In genomic region chr4:40388248-40388647, GRCh38 we compare ENCODE assay signal across 23 cellular contexts. TPM values are rescaled to one million over a fixed set of nuclear protein-coding genes. Genes with fewer than 3 reads are reported as not detected.
DNase-seq lines count a peak whose midpoint lies in the region; ATAC-seq and TF ChIP-seq lines count a peak whose summit lies in the region.
"Had no signal": no experiment of that assay in that cellular context is flagged by ENCODE, and none has a peak within 500 bp of the region (broad histone marks: within the 10 kb centered on the region; RNA-seq: fewer than 3 reads in every experiment).

No MANE protein-coding gene starts in this region.

- H3K36me3 ChIP-seq in esophagus (ENCODE audit: control insufficient read depth in 2 of 2, insufficient read depth in 2 of 2, low read length in 1 of 2) (no peaks in the 10 kb centered on the region), neural progenitor cell (no peaks in the 10 kb centered on the region)
- H3K36me3 ChIP-seq: colonic mucosa, MG63, right atrium auricular region had no signal

- peaks cover 5% of the 10 kb centered on the region for H3K4me1 Mint-ChIP-seq in neural progenitor cell
- no peaks in the 10 kb centered on the region for H3K4me1 Mint-ChIP-seq in activated CD8-positive, alpha-beta T cell treated with anti-CD3 and anti-CD28 coated beads for 36 hours (ENCODE audit: low read depth)

- DNase-seq in Jurkat, Clone E6-1 (ENCODE audit: low read depth, low spot score) = peak; percentile 21
- DNase-seq in OCI-M1 (lab: John Stamatoyannopoulos, UW) (peak; percentile 50), neural progenitor cell (ENCODE audit: low spot score) (peak; percentile 39), cerebellar nuclear complex (lab: John Stamatoyannopoulos, UW) (no peak), NCI-H1048 (lab: John Stamatoyannopoulos, UW) (no peak)
- DNase-seq in activated CD8-positive, alpha-beta T cell treated with anti-CD3 and anti-CD28 coated beads for 36 hours = no peak
- DNase-seq: activated CD4-positive, alpha-beta T cell treated with anti-CD3 and anti-CD28 coated beads for 1 hour; body of pancreas; colonic mucosa; mammary epithelial cell; MG63; NCI-H187 treated with DMSO at 0.1 percent for 48 hours; NCI-H446 treated with DMSO at 0.1 percent for 48 hours; stimulated activated CD4-positive, alpha-beta T cell treated with anti-CD3 and anti-CD28 coated beads, Interleukin-4, amount 100 ng/mL, for 4 hours; T1000 had no signal

- H3K4me1 ChIP-seq in esophagus (ENCODE audit: control insufficient read depth in 2 of 2, insufficient read depth in 2 of 2, low read length in 1 of 2) (no peaks in the 10 kb centered on the region), neural progenitor cell (peaks cover 5% of the 10 kb centered on the region)
- H3K4me1 ChIP-seq: colonic mucosa, right atrium auricular region had no signal

- no peak overlapping the region for H3K4me2 ChIP-seq in neural progenitor cell

- no peaks in the 10 kb centered on the region for H3K36me3 Mint-ChIP-seq in neural progenitor cell
- no peaks in the 10 kb centered on the region for H3K36me3 Mint-ChIP-seq in activated CD8-positive, alpha-beta T cell treated with anti-CD3 and anti-CD28 coated beads for 36 hours (ENCODE audit: low read depth)
- H3K36me3 Mint-ChIP-seq: activated naive CD4-positive, alpha-beta T cell treated with anti-CD3 and anti-CD28 coated beads, Interleukin-2, amount 50 U/mL, for 72 hours had no signal

- no peaks in the 10 kb centered on the region for H3K27me3 Mint-ChIP-seq in neural progenitor cell (ENCODE audit: insufficient read depth, low read depth)
- H3K27me3 Mint-ChIP-seq in activated CD8-positive, alpha-beta T cell treated with anti-CD3 and anti-CD28 coated beads for 36 hours = peaks cover 1% of the 10 kb centered on the region

- H3K9me3 ChIP-seq in esophagus (ENCODE audit: control insufficient read depth in 2 of 2, insufficient read depth in 1 of 2, low read depth in 1 of 2, low read length in 1 of 2) (no peaks in the 10 kb centered on the region), neural progenitor cell (ENCODE audit: low read depth) (no peaks in the 10 kb centered on the region)
- H3K9me3 ChIP-seq: body of pancreas, colonic mucosa, MG63, right atrium auricular region had no signal

- peak overlapping the region; percentile 2 for H3K27ac Mint-ChIP-seq in neural progenitor cell
- no peak overlapping the region for H3K27ac Mint-ChIP-seq in activated CD8-positive, alpha-beta T cell treated with anti-CD3 and anti-CD28 coated beads for 36 hours
- H3K27ac Mint-ChIP-seq: activated naive CD4-positive, alpha-beta T cell treated with anti-CD3 and anti-CD28 coated beads, Interleukin-2, amount 50 U/mL, for 72 hours; activated T-helper 1 cell treated with anti-CD3 and anti-CD28 coated beads, Interleukin-12 subunit alpha, Interleukin-12 subunit beta, Interleukin-2, Interleukin-4 antibody, amounts not matched to agents 30 ng/mL and 10 ng/mL and 1 ng/mL, durations not matched to agents 14 hours and 24 hours and 36 hours had no signal

- H3K27ac ChIP-seq in esophagus (ENCODE audit: low read depth in 2 of 2, low read length in 1 of 2) (peak overlapping the region; percentile 1 to 47), neural progenitor cell (no peak overlapping the region)
- H3K27ac ChIP-seq: body of pancreas, colonic mucosa, right atrium auricular region had no signal

- ATAC-seq in activated CD8-positive, alpha-beta T cell treated with anti-CD3 and anti-CD28 coated beads for 36 hours = no peak
- ATAC-seq in HG03045 (IDR thresholded peaks at IDR 0.05; ENCODE audit: unreplicated experiment) = no peak
- ATAC-seq: activated naive CD4-positive, alpha-beta T cell treated with anti-CD3 and anti-CD28 coated beads, Interleukin-2, amount 50 U/mL, for 72 hours; body of pancreas; SK-N-SH treated with all-trans-retinoic acid at 6 μM for 48 hours had no signal

- CTCF ChIA-PET in activated CD8-positive, alpha-beta T cell treated with anti-CD3 and anti-CD28 coated beads for 36 hours (lab: Charles Lee) = no interaction called here

- WGBS in esophagus, 2 donors = 72% methylated on average over 6 of the region's 6 CpGs

- peak overlapping the region; percentile 94 for H2AFZ ChIP-seq in neural progenitor cell (replicated peaks)

- H3K9ac ChIP-seq in neural progenitor cell = no peak overlapping the region

- H3K9me3 Mint-ChIP-seq in neural progenitor cell = no peaks in the 10 kb centered on the region
- no peaks in the 10 kb centered on the region for H3K9me3 Mint-ChIP-seq in activated CD8-positive, alpha-beta T cell treated with anti-CD3 and anti-CD28 coated beads for 36 hours
- H3K9me3 Mint-ChIP-seq: activated naive CD4-positive, alpha-beta T cell treated with anti-CD3 and anti-CD28 coated beads, Interleukin-2, amount 50 U/mL, for 72 hours; activated T-helper 1 cell treated with anti-CD3 and anti-CD28 coated beads, Interleukin-12 subunit alpha, Interleukin-12 subunit beta, Interleukin-2, Interleukin-4 antibody, amounts not matched to agents 30 ng/mL and 10 ng/mL and 1 ng/mL, durations not matched to agents 14 hours and 24 hours and 36 hours had no signal

- no peak overlapping the region for H3K4me3 ChIP-seq in Jurkat, Clone E6-1 (ENCODE audit: low read length)
- H3K4me3 ChIP-seq in esophagus (ENCODE audit: low read depth in 1 of 2, low read length in 2 of 2) (no peak overlapping the region), neural progenitor cell (no peak overlapping the region)
- H3K4me3 ChIP-seq: body of pancreas, colonic mucosa, MG63, right atrium auricular region had no signal

- no peak overlapping the region for H3K4me3 Mint-ChIP-seq in neural progenitor cell
- H3K4me3 Mint-ChIP-seq in activated CD8-positive, alpha-beta T cell treated with anti-CD3 and anti-CD28 coated beads for 36 hours = no peak overlapping the region
- H3K4me3 Mint-ChIP-seq: activated T-helper 1 cell treated with anti-CD3 and anti-CD28 coated beads, Interleukin-12 subunit alpha, Interleukin-12 subunit beta, Interleukin-2, Interleukin-4 antibody, amounts not matched to agents 30 ng/mL and 10 ng/mL and 1 ng/mL, durations not matched to agents 14 hours and 24 hours and 36 hours had no signal

- H3K27me3 ChIP-seq in esophagus (ENCODE audit: control insufficient read depth in 1 of 2, insufficient read depth in 2 of 2, low read length in 2 of 2) (no peaks in the 10 kb centered on the region), neural progenitor cell (no peaks in the 10 kb centered on the region)
- H3K27me3 ChIP-seq: body of pancreas, colonic mucosa, MG63, right atrium auricular region had no signal

- intact Hi-C loops in activated CD8-positive, alpha-beta T cell treated with anti-CD3 and anti-CD28 coated beads for 36 hours (cut with micrococcal nuclease) = no loop called here

- H3K79me2 ChIP-seq in neural progenitor cell (ENCODE audit: low read depth) = no peaks in the 10 kb centered on the region

- TF ChIP-seq CTCF in neural progenitor cell (IDR thresholded peaks at IDR 0.05) = no peak
- TF ChIP-seq CTCF in activated CD8-positive, alpha-beta T cell treated with anti-CD3 and anti-CD28 coated beads for 36 hours (IDR thresholded peaks at IDR 0.05) = no peak

- H4K20me1 ChIP-seq in neural progenitor cell (ENCODE audit: low read depth) = no peaks in the 10 kb centered on the region

- POLR2A ChIA-PET in activated CD8-positive, alpha-beta T cell treated with anti-CD3 and anti-CD28 coated beads for 36 hours (lab: Charles Lee) = no interaction called here

- H3F3A ChIP-seq in neural progenitor cell (ENCODE audit: low read depth) = no peaks in the 10 kb centered on the region

RNA-seq across cellular contexts. Expression of gene CHRNA9, which starts 53.1 kb away (rescaled TPM):
- polyA plus RNA-seq in Jurkat, Clone E6-1 (2012; ENCODE audit: insufficient read depth, insufficient read length) = 13.0 TPM
- not detected for polyA plus RNA-seq in esophagus
- total RNA-seq in neural progenitor cell (ENCODE audit: low replicate concordance) = 0.67 and 2.5 TPM in 2 replicates
- total RNA-seq in activated CD8-positive, alpha-beta T cell treated with anti-CD3 and anti-CD28 coated beads for 36 hours = under 1 TPM; 0.11 to 0.38 TPM
- total RNA-seq: activated naive CD4-positive, alpha-beta T cell treated with anti-CD3 and anti-CD28 coated beads, Interleukin-2, amount 50 U/mL, for 72 hours; activated T-helper 1 cell treated with anti-CD3 and anti-CD28 coated beads, Interleukin-12 subunit alpha, Interleukin-12 subunit beta, Interleukin-2, Interleukin-4 antibody, amounts not matched to agents 30 ng/mL and 10 ng/mL and 1 ng/mL, durations not matched to agents 14 hours and 24 hours and 36 hours; body of pancreas; colonic mucosa; myocyte; right atrium auricular region; urinary bladder had no signal

Comparison
In these comparisons a context has a peak if more than half of its experiments do, and no peak if none do; other contexts are left out.
1. DNase-seq: peak in Jurkat, Clone E6-1 (single experiment), OCI-M1 (single experiment) and neural progenitor cell (single experiment); none in activated CD8-positive, alpha-beta T cell treated with anti-CD3 and anti-CD28 coated beads for 36 hours (single experiment), cerebellar nuclear complex (0 of 2) and NCI-H1048 (single experiment).